12 cellular contexts compared by ENCODE assay signal in genomic region chr4:40940764-40941163, GRCh38.
"Had no signal": no experiment of that assay in that cellular context is flagged by ENCODE, and none has a peak within 500 bp of the region (broad histone marks: within the 10 kb centered on the region; RNA-seq: fewer than 3 reads in every experiment).

No MANE protein-coding gene starts in this region.

- H3K4me3 Mint-ChIP-seq: activated CD4-positive, alpha-beta T cell treated with anti-CD3 and anti-CD28 coated beads, Interleukin-2, amount 10 ng/mL, durations not matched to agents 7 days and 5 days; mesothelial cell of epicardium; stimulated activated effector memory CD8-positive, alpha-beta T cell treated with anti-CD3 and anti-CD28 coated beads, Interleukin-12 subunit alpha, Interleukin-12 subunit beta, amount 100 ng/mL, for 72 hours; T-helper 17 cell had no signal

- ATAC-seq: activated naive CD4-positive, alpha-beta T cell treated with anti-CD3 and anti-CD28 coated beads, Interleukin-2, amount 50 U/mL, for 72 hours; foreskin keratinocyte; stimulated activated effector memory CD8-positive, alpha-beta T cell treated with anti-CD3 and anti-CD28 coated beads, Interleukin-12 subunit alpha, Interleukin-12 subunit beta, amount 100 ng/mL, for 72 hours; T-helper 17 cell had no signal

- DNase-seq: activated CD4-positive, alpha-beta T cell treated with anti-CD3 and anti-CD28 coated beads, Interleukin-2, amount 10 ng/mL, durations not matched to agents 7 days and 5 days; activated CD4-positive, CD25-positive, alpha-beta regulatory T cell; activated effector memory CD4-positive, alpha-beta T cell treated with Interleukin-2 at 50 U/mL for 16 hours; foreskin keratinocyte; lower lobe of right lung; substantia nigra; T-helper 17 cell had no signal

- H3K27ac Mint-ChIP-seq: activated CD4-positive, alpha-beta T cell treated with anti-CD3 and anti-CD28 coated beads, Interleukin-2, amount 10 ng/mL, durations not matched to agents 7 days and 5 days; activated naive CD4-positive, alpha-beta T cell treated with anti-CD3 and anti-CD28 coated beads, Interleukin-2, amount 50 U/mL, for 72 hours; mesothelial cell of epicardium; stimulated activated effector memory CD8-positive, alpha-beta T cell treated with anti-CD3 and anti-CD28 coated beads, Interleukin-12 subunit alpha, Interleukin-12 subunit beta, amount 100 ng/mL, for 72 hours; T-helper 17 cell had no signal

- H3K36me3 ChIP-seq: breast epithelium had no signal

- H3K9me3 ChIP-seq: breast epithelium, lower lobe of right lung had no signal

- H3K4me3 ChIP-seq: breast epithelium, lower lobe of right lung had no signal

- H3K9me3 Mint-ChIP-seq: activated CD4-positive, alpha-beta T cell treated with anti-CD3 and anti-CD28 coated beads, Interleukin-2, amount 10 ng/mL, durations not matched to agents 7 days and 5 days; activated naive CD4-positive, alpha-beta T cell treated with anti-CD3 and anti-CD28 coated beads, Interleukin-2, amount 50 U/mL, for 72 hours; mesothelial cell of epicardium; stimulated activated effector memory CD8-positive, alpha-beta T cell treated with anti-CD3 and anti-CD28 coated beads, Interleukin-12 subunit alpha, Interleukin-12 subunit beta, amount 100 ng/mL, for 72 hours had no signal

- H3K4me1 ChIP-seq: breast epithelium, foreskin keratinocyte, parathyroid adenoma had no signal

- H3K4me1 Mint-ChIP-seq: activated CD4-positive, alpha-beta T cell treated with anti-CD3 and anti-CD28 coated beads, Interleukin-2, amount 10 ng/mL, durations not matched to agents 7 days and 5 days; stimulated activated effector memory CD8-positive, alpha-beta T cell treated with anti-CD3 and anti-CD28 coated beads, Interleukin-12 subunit alpha, Interleukin-12 subunit beta, amount 100 ng/mL, for 72 hours; T-helper 17 cell had no signal

- H3K27ac ChIP-seq: foreskin keratinocyte, lower lobe of right lung, parathyroid adenoma had no signal

- H3K27me3 ChIP-seq: breast epithelium, foreskin keratinocyte had no signal
